In genomic region chr1:6948861-6949260, GRCh38 we compare ENCODE assay signal across 1 cellular context.
TF ChIP-seq lines count a peak whose summit lies in the region.

No MANE protein-coding gene starts in this region.

TF ChIP-seq in H1, 55 proteins besides CTCF, POLR2A, EP300 and RAD21:
- TF ChIP-seq TBP (IDR thresholded peaks at IDR 0.05; ENCODE audit: low read depth, low read length) (no peak), ZNF274 (IDR thresholded peaks at IDR 0.05; ENCODE audit: borderline replicate concordance, extremely low read depth, low read length) (no peak), YY1 (IDR thresholded peaks at IDR 0.05; ENCODE audit: low read depth, low read length) (no peak), PHF8 (conservative IDR thresholded peaks at IDR 0.05; ENCODE audit: low read depth, low read length) (no peak), CREB1 (IDR thresholded peaks at IDR 0.05) (no peak), SP1 (IDR thresholded peaks at IDR 0.05; ENCODE audit: low read depth, low read length) (no peak), EZH2 (IDR thresholded peaks at IDR 0.05; ENCODE audit: low read depth, low read length, severe bottlenecking) (no peak), FOSL1 (IDR thresholded peaks at IDR 0.05; ENCODE audit: insufficient read depth, low read depth, low read length) (no peak), CHD1 (IDR thresholded peaks at IDR 0.05; ENCODE audit: low read depth, low read length) (no peak), BCL11A (IDR thresholded peaks at IDR 0.05; ENCODE audit: low read depth in 2 of 2, low read length in 2 of 2) (no peak), KDM5A (IDR thresholded peaks at IDR 0.05; ENCODE audit: low read length) (no peak), ASH2L (IDR thresholded peaks at IDR 0.05; ENCODE audit: low read length) (no peak), ATF3 (IDR thresholded peaks at IDR 0.05; ENCODE audit: insufficient read depth, low read depth, low read length) (no peak), SAP30 (IDR thresholded peaks at IDR 0.05; ENCODE audit: insufficient read depth, insufficient replicate concordance, low read length) (no peak), EGR1 (IDR thresholded peaks at IDR 0.05; ENCODE audit: borderline replicate concordance, low read depth, low read length) (no peak)
- TF ChIP-seq, protein P1, sequence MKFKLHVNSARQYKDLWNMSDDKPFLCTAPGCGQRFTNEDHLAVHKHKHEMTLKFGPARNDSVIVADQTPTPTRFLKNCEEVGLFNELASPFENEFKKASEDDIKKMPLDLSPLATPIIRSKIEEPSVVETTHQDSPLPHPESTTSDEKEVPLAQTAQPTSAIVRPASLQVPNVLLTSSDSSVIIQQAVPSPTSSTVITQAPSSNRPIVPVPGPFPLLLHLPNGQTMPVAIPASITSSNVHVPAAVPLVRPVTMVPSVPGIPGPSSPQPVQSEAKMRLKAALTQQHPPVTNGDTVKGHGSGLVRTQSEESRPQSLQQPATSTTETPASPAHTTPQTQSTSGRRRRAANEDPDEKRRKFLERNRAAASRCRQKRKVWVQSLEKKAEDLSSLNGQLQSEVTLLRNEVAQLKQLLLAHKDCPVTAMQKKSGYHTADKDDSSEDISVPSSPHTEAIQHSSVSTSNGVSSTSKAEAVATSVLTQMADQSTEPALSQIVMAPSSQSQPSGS (IDR thresholded peaks at IDR 0.05; ENCODE audit: low read length), result no peak
- TF ChIP-seq, protein P2, sequence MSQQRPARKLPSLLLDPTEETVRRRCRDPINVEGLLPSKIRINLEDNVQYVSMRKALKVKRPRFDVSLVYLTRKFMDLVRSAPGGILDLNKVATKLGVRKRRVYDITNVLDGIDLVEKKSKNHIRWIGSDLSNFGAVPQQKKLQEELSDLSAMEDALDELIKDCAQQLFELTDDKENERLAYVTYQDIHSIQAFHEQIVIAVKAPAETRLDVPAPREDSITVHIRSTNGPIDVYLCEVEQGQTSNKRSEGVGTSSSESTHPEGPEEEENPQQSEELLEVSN (IDR thresholded peaks at IDR 0.05), result no peak
